In genomic region chr17:60253048-60253447, GRCh38 we compare ENCODE assay signal across 18 cellular contexts.
DNase-seq lines count a peak whose midpoint lies in the region; ATAC-seq, FAIRE-seq and TF ChIP-seq lines count a peak whose summit lies in the region.
"Had no signal": no experiment of that assay in that cellular context is flagged by ENCODE, and none has a peak within 500 bp of the region (broad histone marks: within the 10 kb centered on the region; RNA-seq: fewer than 3 reads in every experiment).

No MANE protein-coding gene starts in this region.

- no peak; the same call in 1 of the 2 replicates for ATAC-seq in PC-3
- ATAC-seq: A549 had no signal

- intact Hi-C loops in PC-3 (cut with micrococcal nuclease): no loop called here

- no peak overlapping the region for H2BK15ac ChIP-seq in H9 (ENCODE audit: low read depth, low read length)

- no TSS peak for BruUV-seq in PC-3 (replicated peaks; lab: Mats Ljungman, UMichigan)

- FAIRE-seq in H54 (lab: Jason Lieb, UNC): peak; percentile 92
- FAIRE-seq in urothelium cell line (lab: Jason Lieb, UNC): peak; percentile 83

- no peak overlapping the region for H4K8ac ChIP-seq in H9 (replicated peaks; ENCODE audit: insufficient read length, low read depth, low read length)

- TF ChIP-seq POLR2A in H54 (IDR thresholded peaks at IDR 0.05; ENCODE audit: low read depth, low read length): no peak

- H4K91ac ChIP-seq in H9 (ENCODE audit: insufficient read length, low read depth, low read length): no peak overlapping the region

- DNase-seq in ELR (ENCODE audit: low read depth): peak; percentile 27
- no peak for DNase-seq in H54 (ENCODE audit: insufficient read length, low spot score)
- peak; percentile 9 for DNase-seq in PC-3
- DNase-seq in urothelium cell line (ENCODE audit: low spot score): no peak
- no peak for DNase-seq in activated T-cell treated with anti-CD3 and anti-CD28 coated beads, Interleukin-2, amount 50 U/mL, for 48 hours
- no peak for DNase-seq in H9
- DNase-seq: BE2C; CD4-positive, alpha-beta memory T cell; DMS79; EL; GDM1; GOT3; HCEC 1CT; IMR-90; KG1 had no signal

- POLR2A ChIA-PET in PC-3 (lab: Charles Lee; ENCODE audit: unreplicated experiment): no interaction called here

- H3K4me3 ChIP-seq in PC-3 (ENCODE audit: low read length): no peak overlapping the region
- H3K4me3 ChIP-seq: A549 had no signal

- no peak overlapping the region for H2BK12ac ChIP-seq in H9 (ENCODE audit: insufficient read length, low read depth, low read length)

- H4K20me1 ChIP-seq in PC-3 (ENCODE audit: low read length) (no peaks in the 10 kb centered on the region), H9 (ENCODE audit: control insufficient read depth, insufficient read depth, insufficient read length) (no peaks in the 10 kb centered on the region)

- no peaks in the 10 kb centered on the region for H3K27me3 ChIP-seq in PC-3 (ENCODE audit: low read length)
- no peaks in the 10 kb centered on the region for H3K27me3 ChIP-seq in H9 (ENCODE audit: insufficient read depth, low read length)
- H3K27me3 ChIP-seq: BE2C had no signal

- no peaks in the 10 kb centered on the region for H3F3A ChIP-seq in PC-3 (ENCODE audit: low read length, unreplicated experiment)

- H3K36me3 ChIP-seq in PC-3 (ENCODE audit: low read depth, low read length): peaks cover 24% of the 10 kb centered on the region

- no CpG with 5 or more reads among the region's 2 CpGs for WGBS in H9 (ENCODE audit: extremely low coverage, insufficient read length, low lambda C conversion rate)

- H3K9me3 Mint-ChIP-seq in H9: peaks cover 0 to 2% of the 10 kb centered on the region in 2 experiments; a peak in 1 of 5 replicates
- H3K9me3 Mint-ChIP-seq: CD4-positive, alpha-beta memory T cell had no signal

- no peak overlapping the region for H3K14ac ChIP-seq in H9 (ENCODE audit: insufficient read depth, low read length)

- H4K5ac ChIP-seq in H9 (ENCODE audit: insufficient read length, low read depth, low read length): no peak overlapping the region

- H3K9ac ChIP-seq in PC-3 (ENCODE audit: low read length) (no peak overlapping the region), H9 (ENCODE audit: extremely low read depth, insufficient read length, low read length) (no peak overlapping the region)

- no peaks in the 10 kb centered on the region for H3K27me3 Mint-ChIP-seq in H9 (ENCODE audit: low read depth)
- H3K27me3 Mint-ChIP-seq: CD4-positive, alpha-beta memory T cell had no signal

- H3K4me1 ChIP-seq in PC-3 (ENCODE audit: insufficient read depth, low read length) (no peaks in the 10 kb centered on the region), H9 (ENCODE audit: insufficient read depth, low read length) (no peaks in the 10 kb centered on the region)

- no peak overlapping the region for H3K18ac ChIP-seq in H9 (ENCODE audit: insufficient read length, low read depth, low read length)

- H2BK20ac ChIP-seq in H9 (ENCODE audit: low read depth, low read length, poor library complexity, severe bottlenecking): no peak overlapping the region

- CTCF ChIA-PET in PC-3 (lab: Charles Lee): interaction anchor here (1.0 kb wide), 1 partner anchor 22 kb away, joined by 4 read pairs; no protein-coding TSS in a partner anchor

- H3K4ac ChIP-seq in H9 (ENCODE audit: low read depth, low read length): no peak overlapping the region

- H3K9me2 ChIP-seq in PC-3 (replicated peaks; ENCODE audit: low read length): no peaks in the 10 kb centered on the region

- H3K36me3 Mint-ChIP-seq in H9 (ENCODE audit: insufficient read depth in 1 of 3, low read depth in 3 of 3): peaks cover 16 to 53% (median 32%) of the 10 kb centered on the region in 3 experiments

- no peak overlapping the region for H2BK120ac ChIP-seq in H9 (ENCODE audit: low read depth, low read length, poor library complexity, severe bottlenecking)

- H3K27ac Mint-ChIP-seq in H9: no peak overlapping the region
- H3K27ac Mint-ChIP-seq: CD4-positive, alpha-beta memory T cell had no signal

- no peak overlapping the region for H2BK5ac ChIP-seq in H9 (ENCODE audit: insufficient read length, low read length)

- H3K9me3 ChIP-seq in PC-3 (ENCODE audit: low read length) (no peaks in the 10 kb centered on the region), H9 (ENCODE audit: control insufficient read depth, low read depth, low read length) (no peaks in the 10 kb centered on the region)
- H3K9me3 ChIP-seq: BE2C had no signal

- no peak overlapping the region for H3K27ac ChIP-seq in PC-3 (ENCODE audit: low read length)
- H3K27ac ChIP-seq in H9 (ENCODE audit: insufficient read length, low read depth, low read length): no peak overlapping the region
- H3K27ac ChIP-seq: A549, C4-2B, HL-60 had no signal

- H3K23me2 ChIP-seq in H9 (ENCODE audit: insufficient read length, low read depth, low read length, poor library complexity, severe bottlenecking): no peaks in the 10 kb centered on the region

- H3T11ph ChIP-seq in H9 (ENCODE audit: low read length): no peak overlapping the region

- no peak overlapping the region for H2AK5ac ChIP-seq in H9 (ENCODE audit: insufficient read length, low read length)

- H3K4me2 ChIP-seq in PC-3 (ENCODE audit: low read length): no peak overlapping the region
- no peak overlapping the region for H3K4me2 ChIP-seq in H9 (ENCODE audit: insufficient read depth, insufficient read length, low read length)
- H3K4me2 ChIP-seq: A549 had no signal

- H2AFZ ChIP-seq in PC-3 (ENCODE audit: low read length) (no peak overlapping the region), H9 (ENCODE audit: low read length) (no peak overlapping the region)

- TF ChIP-seq CTCF in PC-3 (conservative IDR thresholded peaks at IDR 0.05; ENCODE audit: low read depth, low read length) (no peak), H9 (conservative IDR thresholded peaks at IDR 0.05) (no peak)

- H3K79me2 ChIP-seq in PC-3 (ENCODE audit: low read length): no peaks in the 10 kb centered on the region
- peaks cover 2% of the 10 kb centered on the region; the same call in 1 of the 2 replicates for H3K79me2 ChIP-seq in H9 (ENCODE audit: insufficient read depth, low read length)

- H3K79me1 ChIP-seq in H9 (ENCODE audit: insufficient read depth, low read depth, low read length, poor library complexity, severe bottlenecking): no peaks in the 10 kb centered on the region

- peaks cover 9 to 10% of the 10 kb centered on the region in 2 experiments for H3K4me1 Mint-ChIP-seq in H9

- no peak overlapping the region for H3K56ac ChIP-seq in H9 (ENCODE audit: insufficient read length, low read depth, low read length)

- H3K23ac ChIP-seq in H9 (ENCODE audit: insufficient read length, low read depth, low read length): no peak overlapping the region

- H3K4me3 Mint-ChIP-seq in H9: no peak overlapping the region
- H3K4me3 Mint-ChIP-seq: CD4-positive, alpha-beta memory T cell had no signal

Comparison
In these comparisons a context has a peak if more than half of its experiments do, and no peak if none do; other contexts are left out.
1. DNase-seq: peak in ELR (single experiment) and PC-3 (single experiment); none in H54 (single experiment), urothelium cell line (single experiment), activated T-cell treated with anti-CD3 and anti-CD28 coated beads, Interleukin-2, amount 50 U/mL, for 48 hours (0 of 2) and H9 (single experiment).